13 cellular contexts compared by ENCODE assay signal in genomic region chr19:10891360-10892108, GRCh38. TPM values are rescaled to one million over a fixed set of nuclear protein-coding genes. Genes with fewer than 3 reads are reported as not detected.
A peak's percentile ranks its signal among the peaks of the same experiment; 100 is the strongest.
DNase-seq lines count a peak whose midpoint lies in the region; ATAC-seq and TF ChIP-seq lines count a peak whose summit lies in the region.
"Had no signal": no experiment of that assay in that cellular context is flagged by ENCODE, and none has a peak within 500 bp of the region (broad histone marks: within the 10 kb centered on the region; RNA-seq: fewer than 3 reads in every experiment).

No MANE protein-coding gene starts in this region.

- H3K4me3 Mint-ChIP-seq in brain: peak overlapping the region; percentile 50 to 78 (median 73)
- H3K4me3 Mint-ChIP-seq: activated naive CD8-positive, alpha-beta T cell treated with anti-CD3 and anti-CD28 coated beads, Interleukin-2, amount 10 ng/mL, durations not matched to agents 7 days and 5 days; CD4-positive, alpha-beta T cell; T-helper 2 cell treated with Interferon-gamma antibody and Interleukin-4, amounts not matched to agents 5 μg/mL and 100 μg/mL, for 36 hours had no signal

- peak; percentile 8 to 12 for DNase-seq in NCI-H187 (lab: John Stamatoyannopoulos, UW)
- peak; percentile 93 for DNase-seq in left kidney (ENCODE audit: low read depth, low spot score)
- DNase-seq in brain microvascular endothelial cell: no peak
- DNase-seq: activated naive CD8-positive, alpha-beta T cell treated with anti-CD3 and anti-CD28 coated beads, Interleukin-2, amount 10 ng/mL, durations not matched to agents 7 days and 5 days; CD4-positive, alpha-beta T cell; occipital lobe; thyroid gland had no signal

- peaks cover 85% of the 10 kb centered on the region for H3K4me1 Mint-ChIP-seq in brain

- TF ChIP-seq CTCF in brain (conservative IDR thresholded peaks at IDR 0.05): no peak
- TF ChIP-seq CTCF in brain microvascular endothelial cell (IDR thresholded peaks at IDR 0.05; ENCODE audit: low read depth, low read length, missing control alignments): no peak

- no peaks in the 10 kb centered on the region for H3K27me3 Mint-ChIP-seq in brain
- H3K27me3 Mint-ChIP-seq: activated naive CD8-positive, alpha-beta T cell treated with anti-CD3 and anti-CD28 coated beads, Interleukin-2, amount 10 ng/mL, durations not matched to agents 7 days and 5 days; CD4-positive, alpha-beta T cell had no signal

- H3K27ac Mint-ChIP-seq in brain: peak overlapping the region; percentile 92 to 99 (median 98)
- H3K27ac Mint-ChIP-seq: activated naive CD8-positive, alpha-beta T cell treated with anti-CD3 and anti-CD28 coated beads, Interleukin-2, amount 10 ng/mL, durations not matched to agents 7 days and 5 days; CD4-positive, alpha-beta T cell; T-helper 2 cell treated with Interferon-gamma antibody and Interleukin-4, amounts not matched to agents 5 μg/mL and 100 μg/mL, for 36 hours had no signal

- no peaks in the 10 kb centered on the region for H3K36me3 Mint-ChIP-seq in brain
- H3K36me3 Mint-ChIP-seq: activated naive CD8-positive, alpha-beta T cell treated with anti-CD3 and anti-CD28 coated beads, Interleukin-2, amount 10 ng/mL, durations not matched to agents 7 days and 5 days had no signal

- no peak overlapping the region for H3K4me3 ChIP-seq in skin epidermis
- no peak overlapping the region for H3K4me3 ChIP-seq in brain microvascular endothelial cell (ENCODE audit: low read depth, low read length)
- H3K4me3 ChIP-seq: thyroid gland had no signal

- in situ Hi-C loops in brain microvascular endothelial cell (cut with HindIII; ENCODE audit: low pct_ligation_motif_present, low sequenced_read_pairs): no loop called here

- ATAC-seq in GM21529 (IDR thresholded peaks at IDR 0.05; ENCODE audit: unreplicated experiment) (no peak), HG02938 (IDR thresholded peaks at IDR 0.05; ENCODE audit: unreplicated experiment) (no peak), GM19351 (IDR thresholded peaks at IDR 0.05; ENCODE audit: unreplicated experiment) (no peak)

- peak overlapping the region in 19 of 21 experiments; percentile 31 to 82 (median 75) for H3K27ac ChIP-seq in skin epidermis
- no peak overlapping the region for H3K27ac ChIP-seq in brain microvascular endothelial cell
- H3K27ac ChIP-seq: thyroid gland had no signal

- no peaks in the 10 kb centered on the region for H3K36me3 ChIP-seq in brain microvascular endothelial cell (replicated peaks)
- H3K36me3 ChIP-seq: thyroid gland had no signal

- H3K9me3 Mint-ChIP-seq in brain: no peaks in the 10 kb centered on the region
- H3K9me3 Mint-ChIP-seq: activated naive CD8-positive, alpha-beta T cell treated with anti-CD3 and anti-CD28 coated beads, Interleukin-2, amount 10 ng/mL, durations not matched to agents 7 days and 5 days; CD4-positive, alpha-beta T cell; T-helper 2 cell treated with Interferon-gamma antibody and Interleukin-4, amounts not matched to agents 5 μg/mL and 100 μg/mL, for 36 hours had no signal

- no peaks in the 10 kb centered on the region for H3K27me3 ChIP-seq in brain microvascular endothelial cell (replicated peaks)
- H3K27me3 ChIP-seq: thyroid gland had no signal

RNA-seq across cellular contexts. Expression of gene CARM1, which starts 20.2 kb away (rescaled TPM):
- polyA plus RNA-seq in brain (ENCODE audit: insufficient read depth, low read depth, low replicate concordance): 40.8 TPM

RNA-seq across cellular contexts. Expression of gene YIPF2, which starts 36.9 kb away (rescaled TPM):
- 55.1 TPM for polyA plus RNA-seq in brain (ENCODE audit: insufficient read depth, low read depth, low replicate concordance)

RNA-seq across cellular contexts. Expression of gene TIMM29, which starts 37.1 kb away (rescaled TPM):
- polyA plus RNA-seq in brain (ENCODE audit: insufficient read depth, low read depth, low replicate concordance): 18.0 TPM

RNA-seq across cellular contexts. Expression of gene C19orf38, which starts 43.3 kb away (rescaled TPM):
- 1.9 TPM for polyA plus RNA-seq in brain (ENCODE audit: insufficient read depth, low read depth, low replicate concordance)

RNA-seq across cellular contexts. Expression of gene TMED1, which starts 55.5 kb away (rescaled TPM):
- polyA plus RNA-seq in brain (ENCODE audit: insufficient read depth, low read depth, low replicate concordance): 29.0 TPM
